Comparison of ENCODE assay signal across 1 cellular context in genomic region chr5:39093351-39093749, GRCh38.
TF ChIP-seq lines count a peak whose summit lies in the region.

No MANE protein-coding gene starts in this region.

TF ChIP-seq in GM23338, 12 proteins besides CTCF, POLR2A, EP300 and RAD21 (continued from another document):
- TF ChIP-seq ETS1 (IDR thresholded peaks at IDR 0.05) (no peak), EZH2 (IDR thresholded peaks at IDR 0.05; ENCODE audit: low read depth, unreplicated experiment) (no peak), ZNF331 (CRISPR knock-in tag; IDR thresholded peaks at IDR 0.05; ENCODE audit: low read depth) (no peak), POLR2AphosphoS5 (IDR thresholded peaks at IDR 0.05; ENCODE audit: low read depth) (no peak), CREB1 (CRISPR knock-in tag; IDR thresholded peaks at IDR 0.05; ENCODE audit: low read depth) (no peak), ZNF114 (CRISPR knock-in tag; IDR thresholded peaks at IDR 0.05) (no peak), ZNF462 (CRISPR knock-in tag; IDR thresholded peaks at IDR 0.05) (no peak), NANOG (IDR thresholded peaks at IDR 0.05; ENCODE audit: borderline replicate concordance) (no peak), JUNB (IDR thresholded peaks at IDR 0.05; ENCODE audit: unreplicated experiment) (no peak)
